In genomic region chr1:164417016-164417704, GRCh38 we compare ENCODE assay signal across 23 cellular contexts.
"Had no signal": no experiment of that assay in that cellular context is flagged by ENCODE, and none has a peak within 500 bp of the region (broad histone marks: within the 10 kb centered on the region; RNA-seq: fewer than 3 reads in every experiment).

No MANE protein-coding gene starts in this region.

- H3K36me3 ChIP-seq: adrenal gland, breast epithelium, MG63 had no signal

- DNase-seq: activated CD4-positive, alpha-beta memory T cell treated with anti-CD3 and anti-CD28 coated beads, Interleukin-2, amount 10 ng/mL, durations not matched to agents 7 days and 5 days; activated CD4-positive, alpha-beta T cell treated with anti-CD3 and anti-CD28 coated beads, Interleukin-2, amount 50 U/mL, for 1 hour; activated CD4-positive, CD25-positive, alpha-beta regulatory T cell; activated gamma-delta T cell treated with Interleukin-2 at 50 U/mL for 16 hours; activated naive CD4-positive, alpha-beta T cell treated with anti-CD3 and anti-CD28 coated beads, Interleukin-2, amount 10 ng/mL, durations not matched to agents 7 days and 5 days; activated naive CD8-positive, alpha-beta T cell treated with anti-CD3 and anti-CD28 coated beads, Interleukin-2, amount 10 ng/mL, durations not matched to agents 7 days and 5 days; activated T-cell treated with anti-CD3 and anti-CD28 coated beads for 4 hours; activated T-cell treated with anti-CD3 and anti-CD28 coated beads, Interleukin-2, amount 50 U/mL, for 48 hours; adrenal gland; MG63; MV-4-11; NCI-H1092 treated with DMSO at 0.1 percent for 48 hours; NCI-H1417 treated with DMSO at 0.1 percent for 48 hours; NCI-H1694 treated with DMSO at 0.1 percent for 48 hours; NCI-H2029 treated with DMSO at 0.1 percent for 48 hours; NCI-H446; NCI-H524; NCI-H82; SIG-M5; T-cell; T-helper 2 cell; T1000 had no signal

- H3K4me1 ChIP-seq: adrenal gland, breast epithelium had no signal

- H3K27me3 ChIP-seq: adrenal gland, breast epithelium had no signal

- ATAC-seq: T-cell had no signal

- H3K27ac ChIP-seq: adrenal gland, breast epithelium had no signal

- H3K9me3 ChIP-seq: adrenal gland, breast epithelium, MG63 had no signal

- H3K4me3 ChIP-seq: adrenal gland, breast epithelium, MG63 had no signal
